ENCODE assay signal across 21 cellular contexts in the genomic region with DNA sequence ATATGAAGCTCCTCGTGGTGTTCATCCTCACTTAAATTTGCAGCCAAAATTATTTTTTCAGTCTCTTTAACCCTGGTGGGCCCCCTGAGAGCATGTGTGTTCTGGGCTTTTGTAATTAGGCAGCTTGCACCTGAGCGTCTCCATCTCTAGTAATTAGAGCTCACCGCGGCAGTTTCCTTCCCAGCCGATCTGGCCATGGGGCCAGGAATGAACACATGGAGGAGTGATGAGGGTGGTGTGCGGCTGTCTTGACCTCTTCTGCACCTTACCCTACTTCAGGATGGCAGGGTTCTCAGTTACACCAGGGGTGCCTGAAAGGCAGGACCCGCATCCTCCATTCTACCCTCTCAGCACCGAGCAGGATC.
DNase-seq lines count a peak whose midpoint lies in the region; ATAC-seq and TF ChIP-seq lines count a peak whose summit lies in the region.
"Had no signal": no experiment of that assay in that cellular context is flagged by ENCODE, and none has a peak within 500 bp of the region (broad histone marks: within the 10 kb centered on the region; RNA-seq: fewer than 3 reads in every experiment).

No MANE protein-coding gene starts in this region.

- dilution Hi-C loops in IMR-90 (cut with HindIII; ENCODE audit: low sequenced_read_pairs, unreplicated experiment) = no loop called here

- H3K27ac ChIP-seq in IMR-90 (ENCODE audit: insufficient read depth, low read length) (no peak overlapping the region), vagina (no peak overlapping the region)

- no peak overlapping the region for H2AK5ac ChIP-seq in IMR-90 (ENCODE audit: low read depth, low read length)

- H2BK20ac ChIP-seq in IMR-90 (ENCODE audit: low read depth, low read length) = no peak overlapping the region

- H3K23ac ChIP-seq in IMR-90 (ENCODE audit: low read depth, low read length) = no peak overlapping the region

- H2AK9ac ChIP-seq in IMR-90 (replicated peaks; ENCODE audit: low read depth, low read length, poor library complexity) = no peak overlapping the region

- TF ChIP-seq POLR2A in IMR-90 (IDR thresholded peaks at IDR 0.05; ENCODE audit: low read depth, low read length) = no peak
- TF ChIP-seq POLR2A in vagina (IDR thresholded peaks at IDR 0.05) = no peak

- no TSS peak for BruUV-seq in IMR-90 (replicated peaks; lab: Mats Ljungman, UMichigan)
- BruUV-seq in MCF 10A (replicated peaks; lab: Mats Ljungman, UMichigan) = no TSS peak

- POLR2A ChIA-PET in IMR-90 (lab: Charles Lee; ENCODE audit: unreplicated experiment) (no interaction called here), MCF 10A (lab: Yijun Ruan, JAX) (no interaction called here)

- peaks cover 14% of the 10 kb centered on the region for H3K36me3 ChIP-seq in IMR-90 (ENCODE audit: control insufficient read depth, insufficient read depth, low read length)
- no peaks in the 10 kb centered on the region for H3K36me3 ChIP-seq in vagina

- H3K4me1 Mint-ChIP-seq in stimulated activated naive B cell treated with anti-CD40 and anti-IgM and Interleukin-4, amounts not matched to agents 10 μg/mL and 1 μg/mL and 100 μg/mL, for 72 hours = peaks cover 45 to 63% of the 10 kb centered on the region in 2 donors
- no peaks in the 10 kb centered on the region for H3K4me1 Mint-ChIP-seq in MCF 10A (ENCODE audit: insufficient read depth, unreplicated experiment)

- in situ Hi-C loops in IMR-90 (cut with MboI; ENCODE audit: low sequenced_read_pairs) = no loop called here

- H3K18ac ChIP-seq in IMR-90 (ENCODE audit: low read depth, low read length) = no peak overlapping the region

- H3K4me3 ChIP-seq in IMR-90 (ENCODE audit: insufficient read depth, low read depth, low read length) = no peak overlapping the region
- no peak overlapping the region for H3K4me3 ChIP-seq in vagina

- no peak for ATAC-seq in IMR-90 (ENCODE audit: low read depth)
- ATAC-seq in stimulated activated naive B cell treated with anti-CD40 and anti-IgM and Interleukin-4, amounts not matched to agents 10 μg/mL and 1 μg/mL and 100 μg/mL, for 72 hours (replicated peaks) = no peak
- ATAC-seq in HG03565 (IDR thresholded peaks at IDR 0.05; ENCODE audit: unreplicated experiment) = no peak
- ATAC-seq: PC-3 had no signal

- H3K9me1 ChIP-seq in IMR-90 (ENCODE audit: insufficient read depth, low read length) = 0 out of 2 replicates have a peak, but pooled peaks cover 11% of the 10 kb centered on the region

- TF ChIP-seq RAD21 in IMR-90 (IDR thresholded peaks at IDR 0.05; ENCODE audit: low read length) = no peak

- peak overlapping the region; percentile 71 for H3K27ac Mint-ChIP-seq in stimulated activated naive B cell treated with anti-CD40 and anti-IgM and Interleukin-4, amounts not matched to agents 10 μg/mL and 1 μg/mL and 100 μg/mL, for 72 hours
- no peak overlapping the region for H3K27ac Mint-ChIP-seq in MCF 10A (ENCODE audit: low read depth, unreplicated experiment)

- no peak for DNase-seq in IMR-90
- DNase-seq in NCI-H69 (lab: John Stamatoyannopoulos, UW) = peak; percentile 62
- peak; percentile 40 for DNase-seq in left kidney (ENCODE audit: low read depth, low spot score)
- DNase-seq in stimulated activated naive B cell treated with anti-CD40 and anti-IgM and Interleukin-4, amounts not matched to agents 10 μg/mL and 1 μg/mL and 100 μg/mL, for 72 hours = no peak
- DNase-seq in vagina (ENCODE audit: extremely low spot score in 2 of 2) = no peak
- no peak for DNase-seq in MCF 10A (ENCODE audit: unreplicated experiment)
- DNase-seq: Calu3; DMS79 treated with DMSO at 0.1 percent for 48 hours; Karpas-422; NCI-H1092 treated with DMSO at 0.1 percent for 48 hours; NCI-H1436; NCI-H1930; NCI-H2107; NCI-H226; NCI-H510A; NCI-H748 treated with DMSO at 0.1 percent for 48 hours; NK-92 treated with Interleukin-12 subunit alpha and Interleukin-12 subunit beta, amount 100 ng/mL, for 24 hours; PC-3; SK-N-SH; SW 1271 had no signal

- no peak overlapping the region for H3K4me3 Mint-ChIP-seq in stimulated activated naive B cell treated with anti-CD40 and anti-IgM and Interleukin-4, amounts not matched to agents 10 μg/mL and 1 μg/mL and 100 μg/mL, for 72 hours
- H3K4me3 Mint-ChIP-seq in MCF 10A (ENCODE audit: unreplicated experiment) = no peak overlapping the region

- no peak overlapping the region for H3K14ac ChIP-seq in IMR-90 (replicated peaks; ENCODE audit: low read depth, low read length)

- no peaks in the 10 kb centered on the region for H4K20me1 ChIP-seq in IMR-90 (ENCODE audit: insufficient read depth, low read length)

- H3K4me2 ChIP-seq in IMR-90 (ENCODE audit: low read depth, low read length) = no peak overlapping the region
- H3K4me2 ChIP-seq: SK-N-SH had no signal

- H3K56ac ChIP-seq in IMR-90 (ENCODE audit: extremely low read depth, insufficient read depth, low read length) = no peak overlapping the region

- peaks cover 34 to 60% of the 10 kb centered on the region in 2 donors for H3K36me3 Mint-ChIP-seq in stimulated activated naive B cell treated with anti-CD40 and anti-IgM and Interleukin-4, amounts not matched to agents 10 μg/mL and 1 μg/mL and 100 μg/mL, for 72 hours
- H3K36me3 Mint-ChIP-seq in MCF 10A (ENCODE audit: insufficient read depth, unreplicated experiment) = no peaks in the 10 kb centered on the region

- intact Hi-C loops in IMR-90 (cut with micrococcal nuclease) = no loop called here
- intact Hi-C loops in vagina (cut with DNase I) = no loop called here
- intact Hi-C loops in MCF 10A (cut with micrococcal nuclease) = no loop called here

- no peak overlapping the region for H3K9ac ChIP-seq in IMR-90 (ENCODE audit: low read depth, low read length)
- H3K9ac ChIP-seq: SK-N-SH had no signal

- peaks cover 30 to 66% of the 10 kb centered on the region in 2 experiments for H3K79me1 ChIP-seq in IMR-90 (ENCODE audit: low read depth in 1 of 2, low read length in 2 of 2)

- H3K9me3 Mint-ChIP-seq in stimulated activated naive B cell treated with anti-CD40 and anti-IgM and Interleukin-4, amounts not matched to agents 10 μg/mL and 1 μg/mL and 100 μg/mL, for 72 hours = peaks cover 0 to 6% of the 10 kb centered on the region in 2 donors
- no peaks in the 10 kb centered on the region for H3K9me3 Mint-ChIP-seq in MCF 10A (ENCODE audit: unreplicated experiment)

- H3K27me3 Mint-ChIP-seq in stimulated activated naive B cell treated with anti-CD40 and anti-IgM and Interleukin-4, amounts not matched to agents 10 μg/mL and 1 μg/mL and 100 μg/mL, for 72 hours = no peaks in the 10 kb centered on the region
- no peaks in the 10 kb centered on the region for H3K27me3 Mint-ChIP-seq in MCF 10A (ENCODE audit: insufficient read depth, unreplicated experiment)

- no peak overlapping the region for H4K91ac ChIP-seq in IMR-90 (ENCODE audit: insufficient read depth, low read depth, low read length)

- WGBS in IMR-90 (ENCODE audit: extremely low coverage in 2 of 2, insufficient read length in 1 of 2), 2 experiments = no CpG with 5 or more reads among the region's 8 CpGs

- no peak for TF ChIP-seq CTCF in IMR-90 (conservative IDR thresholded peaks at IDR 0.05; ENCODE audit: low read depth, low read length)
- no peak for TF ChIP-seq CTCF in vagina (IDR thresholded peaks at IDR 0.05)
- TF ChIP-seq CTCF in MCF 10A (IDR thresholded peaks at IDR 0.05; ENCODE audit: unreplicated experiment) = no peak

- no peak overlapping the region for H4K5ac ChIP-seq in IMR-90 (ENCODE audit: low read depth, low read length)

- no peak overlapping the region for H2BK5ac ChIP-seq in IMR-90 (ENCODE audit: low read depth, low read length, poor library complexity, severe bottlenecking)

- peaks cover 2% of the 10 kb centered on the region for H3K4me1 ChIP-seq in IMR-90 (ENCODE audit: control insufficient read depth, insufficient read depth, low read length)
- H3K4me1 ChIP-seq in vagina = no peaks in the 10 kb centered on the region

- peak overlapping the region; percentile 25; the same call in 1 of the 2 replicates for H2BK120ac ChIP-seq in IMR-90 (ENCODE audit: low read depth, low read length)

- H3K9me3 ChIP-seq in IMR-90 (ENCODE audit: control insufficient read depth, insufficient read depth, low read length) (no peaks in the 10 kb centered on the region), vagina (no peaks in the 10 kb centered on the region)
- H3K9me3 ChIP-seq: SK-N-SH had no signal

- H2BK15ac ChIP-seq in IMR-90 (ENCODE audit: low read depth, low read length) = no peak overlapping the region

- CTCF ChIA-PET in IMR-90 (lab: Yijun Ruan, JAX) (no interaction called here), MCF 10A (lab: Yijun Ruan, JAX) (interaction anchor here (0.7 kb wide), 1 partner anchor 220 kb away, joined by 4 read pairs; no protein-coding TSS in a partner anchor)

- H3K27me3 ChIP-seq in IMR-90 (ENCODE audit: control insufficient read depth, insufficient read depth, low read length) (no peaks in the 10 kb centered on the region), vagina (no peaks in the 10 kb centered on the region)

- H4K8ac ChIP-seq in IMR-90 (ENCODE audit: low read depth in 2 of 2, low read length in 2 of 2) = no peak overlapping the region

- no peak overlapping the region for H2AFZ ChIP-seq in IMR-90 (replicated peaks; ENCODE audit: low read length, poor library complexity)

- H3K4ac ChIP-seq in IMR-90 (ENCODE audit: low read depth, low read length) = no peak overlapping the region

TF ChIP-seq in IMR-90, 13 proteins besides CTCF, POLR2A, EP300 and RAD21 (continues in another document):
- no peak for TF ChIP-seq CEBPB (IDR thresholded peaks at IDR 0.05; ENCODE audit: low read depth, low read length)
- TF ChIP-seq, protein P1, sequence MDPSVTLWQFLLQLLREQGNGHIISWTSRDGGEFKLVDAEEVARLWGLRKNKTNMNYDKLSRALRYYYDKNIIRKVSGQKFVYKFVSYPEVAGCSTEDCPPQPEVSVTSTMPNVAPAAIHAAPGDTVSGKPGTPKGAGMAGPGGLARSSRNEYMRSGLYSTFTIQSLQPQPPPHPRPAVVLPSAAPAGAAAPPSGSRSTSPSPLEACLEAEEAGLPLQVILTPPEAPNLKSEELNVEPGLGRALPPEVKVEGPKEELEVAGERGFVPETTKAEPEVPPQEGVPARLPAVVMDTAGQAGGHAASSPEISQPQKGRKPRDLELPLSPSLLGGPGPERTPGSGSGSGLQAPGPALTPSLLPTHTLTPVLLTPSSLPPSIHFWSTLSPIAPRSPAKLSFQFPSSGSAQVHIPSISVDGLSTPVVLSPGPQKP (IDR thresholded peaks at IDR 0.05; ENCODE audit: borderline replicate concordance, low read depth, low read length) = no peak
- TF ChIP-seq FOS (IDR thresholded peaks at IDR 0.05; ENCODE audit: low read depth, low read length) = no peak
- no peak for TF ChIP-seq RCOR1 (IDR thresholded peaks at IDR 0.05; ENCODE audit: insufficient replicate concordance, low read length)
- TF ChIP-seq, protein P2, sequence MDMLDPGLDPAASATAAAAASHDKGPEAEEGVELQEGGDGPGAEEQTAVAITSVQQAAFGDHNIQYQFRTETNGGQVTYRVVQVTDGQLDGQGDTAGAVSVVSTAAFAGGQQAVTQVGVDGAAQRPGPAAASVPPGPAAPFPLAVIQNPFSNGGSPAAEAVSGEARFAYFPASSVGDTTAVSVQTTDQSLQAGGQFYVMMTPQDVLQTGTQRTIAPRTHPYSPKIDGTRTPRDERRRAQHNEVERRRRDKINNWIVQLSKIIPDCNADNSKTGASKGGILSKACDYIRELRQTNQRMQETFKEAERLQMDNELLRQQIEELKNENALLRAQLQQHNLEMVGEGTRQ (IDR thresholded peaks at IDR 0.05; ENCODE audit: low read depth, low read length) = no peak
- TF ChIP-seq BHLHE40 (IDR thresholded peaks at IDR 0.05; ENCODE audit: low read depth, low read length) = no peak

Comparison
In these comparisons a context has a peak if more than half of its experiments do, and no peak if none do; other contexts are left out.
1. DNase-seq: peak in NCI-H69 (single experiment) and left kidney (single experiment); none in IMR-90 (single experiment), stimulated activated naive B cell treated with anti-CD40 and anti-IgM and Interleukin-4, amounts not matched to agents 10 μg/mL and 1 μg/mL and 100 μg/mL, for 72 hours (single experiment), vagina (0 of 2) and MCF 10A (single experiment).